ENCODE assay signal across 1 cellular context in the genomic region with DNA sequence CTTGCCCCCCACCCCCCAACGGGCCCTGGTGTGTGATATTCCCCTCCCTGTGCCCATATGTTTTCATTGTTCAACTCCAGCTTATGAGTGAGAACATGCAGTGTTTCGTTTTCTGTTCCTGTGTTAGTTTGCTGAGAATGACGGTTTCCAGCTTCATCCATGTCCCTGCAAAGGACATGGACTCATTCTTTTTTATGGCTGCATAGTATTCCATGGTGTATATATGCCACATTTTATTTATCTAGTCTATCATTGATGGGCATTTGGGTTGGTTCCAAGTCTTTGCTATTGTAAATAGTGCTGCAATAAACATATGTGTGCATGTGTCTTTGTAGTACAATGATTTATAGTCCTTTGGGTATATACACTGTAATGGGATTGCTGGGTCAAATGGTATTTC. TPM values are rescaled to one million over a fixed set of nuclear protein-coding genes. Genes with fewer than 3 reads are reported as not detected.
"Had no signal": no experiment of that assay in that cellular context is flagged by ENCODE, and none has a peak within 500 bp of the region (broad histone marks: within the 10 kb centered on the region; RNA-seq: fewer than 3 reads in every experiment).

No MANE protein-coding gene starts in this region.

RNA-seq across cellular contexts. Expression of gene DEPDC1B, which starts 11.9 kb away (rescaled TPM):
- total RNA-seq: cardiac septum had no signal
